In genomic region chr13:43804461-43805070, GRCh38 we compare ENCODE assay signal across 8 cellular contexts. TPM values are rescaled to one million over a fixed set of nuclear protein-coding genes. Genes with fewer than 3 reads are reported as not detected.
A peak's percentile ranks its signal among the peaks of the same experiment; 100 is the strongest.
DNase-seq lines count a peak whose midpoint lies in the region; ATAC-seq, FAIRE-seq and TF ChIP-seq lines count a peak whose summit lies in the region.

No MANE protein-coding gene starts in this region.

- H2AFZ ChIP-seq in HCT116 (ENCODE audit: low read depth, low read length, poor library complexity, severe bottlenecking): peak overlapping the region; percentile 36

- H3K9me2 ChIP-seq in HCT116 (ENCODE audit: insufficient read depth): no peaks in the 10 kb centered on the region

- no peak overlapping the region for H3K9ac ChIP-seq in HCT116 (ENCODE audit: low read length)

- DNase-seq in CD4-positive, alpha-beta T cell: no peak
- DNase-seq in HCT116 (ENCODE audit: low read depth, low spot score) (peak; percentile 55), NCI-H69 (lab: John Stamatoyannopoulos, UW) (peak; percentile 83), breast epithelium (ENCODE audit: low spot score in 2 of 2) (no peak), testis (no peak), GM12891 (ENCODE audit: insufficient read length, low spot score) (no peak)

- H3K4me3 ChIP-seq in HCT116 (replicated peaks in 1 of 2; ENCODE audit: low read depth in 1 of 2, low read length in 2 of 2) (peak overlapping the region; percentile 23 to 36), breast epithelium (no peak overlapping the region), testis (no peak overlapping the region)

- TF ChIP-seq RAD21 in HCT116 (IDR thresholded peaks at IDR 0.05; ENCODE audit: low read depth): peak; percentile 65

- H3K27me3 ChIP-seq in CD4-positive, alpha-beta T cell (ENCODE audit: control insufficient read depth, insufficient read depth, low read length): no peaks in the 10 kb centered on the region
- H3K27me3 ChIP-seq in HCT116 (ENCODE audit: insufficient read depth, low read length): no peaks in the 10 kb centered on the region
- no peaks in the 10 kb centered on the region for H3K27me3 ChIP-seq in breast epithelium
- H3K27me3 ChIP-seq in layer of hippocampus (ENCODE audit: control insufficient read depth, insufficient read depth, low read length): no peaks in the 10 kb centered on the region
- no peaks in the 10 kb centered on the region for H3K27me3 ChIP-seq in testis

- RAD21 ChIA-PET in HCT116 (lab: Charles Lee; ENCODE audit: low non-redundant PET in 1 of 2, low total read pairs in 2 of 2, uncharacterized antibody in 2 of 2, unreplicated experiment in 2 of 2): interaction anchor here (1.2 kb wide), 2 partner anchors 720 kb away, joined by 4 to 5 read pairs; no protein-coding TSS in a partner anchor

- H3K4me1 Mint-ChIP-seq in CD4-positive, alpha-beta T cell (ENCODE audit: low read depth): no peaks in the 10 kb centered on the region

- no peaks in the 10 kb centered on the region for H3K79me2 ChIP-seq in HCT116 (ENCODE audit: insufficient read depth, low read length)

- H4K20me1 ChIP-seq in HCT116 (ENCODE audit: insufficient read depth): no peaks in the 10 kb centered on the region

- TF ChIP-seq CTCF in CD4-positive, alpha-beta T cell (IDR thresholded peaks at IDR 0.05): peak; percentile 69
- TF ChIP-seq CTCF in HCT116 (IDR thresholded peaks at IDR 0.05 in 2 of 3, conservative IDR thresholded peaks at IDR 0.05 in 1 of 3; ENCODE audit: borderline replicate concordance in 1 of 3, insufficient read depth in 1 of 3, low read depth in 2 of 3, low read length in 2 of 3) (peak in 2 of 3 experiments; percentile 46 to 62; a peak in 3 of 6 replicates), breast epithelium (IDR thresholded peaks at IDR 0.05) (peak in 2 of 3 donors; percentile 58 to 62), testis (IDR thresholded peaks at IDR 0.05) (peak in 2 of 3 experiments; percentile 45 to 59)

- 27 to 34% methylated on average over 5 of the region's 5 CpGs for WGBS in testis, 2 donors

- no peaks in the 10 kb centered on the region for H3K36me3 Mint-ChIP-seq in CD4-positive, alpha-beta T cell (ENCODE audit: low read depth)

- H3K4me3 Mint-ChIP-seq in CD4-positive, alpha-beta T cell: no peak overlapping the region

- ATAC-seq in CD4-positive, alpha-beta T cell (ENCODE audit: poor library complexity): no peak
- ATAC-seq in HCT116: peak; percentile 67
- no peak for ATAC-seq in HG03571 (IDR thresholded peaks at IDR 0.05; ENCODE audit: unreplicated experiment)

- H3K9me3 ChIP-seq in CD4-positive, alpha-beta T cell (ENCODE audit: control insufficient read depth, low read length): no peaks in the 10 kb centered on the region
- no peaks in the 10 kb centered on the region for H3K9me3 ChIP-seq in HCT116 (ENCODE audit: control insufficient read depth in 1 of 2, insufficient read depth in 1 of 2, low read depth in 1 of 2, low read length in 2 of 2)
- no peaks in the 10 kb centered on the region for H3K9me3 ChIP-seq in breast epithelium
- H3K9me3 ChIP-seq in testis: no peaks in the 10 kb centered on the region

- H3K4me2 ChIP-seq in HCT116 (ENCODE audit: low read length): peak overlapping the region; percentile 76

- TF ChIP-seq POLR2A in HCT116 (IDR thresholded peaks at IDR 0.05; ENCODE audit: borderline replicate concordance, extremely low read depth, insufficient read depth, insufficient read length) (no peak), breast epithelium (IDR thresholded peaks at IDR 0.05) (no peak), testis (IDR thresholded peaks at IDR 0.05) (no peak), GM12891 (IDR thresholded peaks at IDR 0.05; ENCODE audit: low read depth, low read length) (no peak)

- H3K36me3 ChIP-seq in HCT116 (ENCODE audit: control insufficient read depth in 1 of 2, insufficient read depth in 2 of 2, low read length in 2 of 2) (no peaks in the 10 kb centered on the region), breast epithelium (no peaks in the 10 kb centered on the region), testis (ENCODE audit: low read depth, missing control alignments) (no peaks in the 10 kb centered on the region)

- no peaks in the 10 kb centered on the region for H3K9me3 Mint-ChIP-seq in CD4-positive, alpha-beta T cell

- no TSS peak for BruUV-seq in HCT116 (replicated peaks; lab: Mats Ljungman, UMichigan)

- CTCF ChIA-PET in CD4-positive, alpha-beta T cell (lab: Charles Lee): interaction anchor here (0.6 to 1.2 kb wide), 3 partner anchors 16 to 113 kb away, joined by 3 read pairs; no protein-coding TSS in a partner anchor
- CTCF ChIA-PET in HCT116 (lab: Charles Lee): interaction anchor here (0.6 to 2.1 kb wide), 25 partner anchors 10 to 1470 kb away, joined by 3 to 24 read pairs (median 4); no protein-coding TSS in a partner anchor

- H3K27ac Mint-ChIP-seq in CD4-positive, alpha-beta T cell: no peak overlapping the region

- FAIRE-seq in GM12891 (lab: Jason Lieb, UNC): no peak

- H3K27ac ChIP-seq in CD4-positive, alpha-beta T cell (ENCODE audit: low read depth, low read length): no peak overlapping the region
- H3K27ac ChIP-seq in HCT116 (ENCODE audit: low read depth, low read length) (peak overlapping the region; percentile 23; the same call in 1 of the 2 replicates), breast epithelium (no peak overlapping the region), layer of hippocampus (ENCODE audit: low read depth, low read length) (peak overlapping the region; percentile 89), testis (no peak overlapping the region)

- H3K27me3 Mint-ChIP-seq in CD4-positive, alpha-beta T cell: peaks cover 22% of the 10 kb centered on the region

- peaks cover 6 to 19% of the 10 kb centered on the region in 2 experiments for H3K4me1 ChIP-seq in HCT116 (ENCODE audit: control insufficient read depth in 1 of 2, insufficient read depth in 2 of 2, low read length in 2 of 2)
- H3K4me1 ChIP-seq in breast epithelium: no peaks in the 10 kb centered on the region
- no peaks in the 10 kb centered on the region for H3K4me1 ChIP-seq in testis

- intact Hi-C loops in CD4-positive, alpha-beta T cell (cut with DNase I, micrococcal nuclease): loop anchor here (1.0 to 10.0 kb wide), 4 partner anchors 719 to 1470 kb away; no protein-coding TSS in a partner anchor
- intact Hi-C loops in HCT116 (cut with micrococcal nuclease) (loop anchor here (1.0 to 10.0 kb wide), 5 partner anchors 502 to 1209 kb away; no protein-coding TSS in a partner anchor), breast epithelium (cut with DNase I; ENCODE audit: low total_unique reads) (no loop called here), testis (cut with DNase I; ENCODE audit: low total_unique reads) (loop anchor here (10.0 kb wide), 1 partner anchor 720 kb away; no protein-coding TSS in a partner anchor)

- POLR2A ChIA-PET in CD4-positive, alpha-beta T cell (lab: Charles Lee): no interaction called here
- POLR2A ChIA-PET in HCT116 (lab: Charles Lee): interaction anchor here (1.0 to 1.3 kb wide), 2 partner anchors 12 to 814 kb away, joined by 3 to 4 read pairs; no protein-coding TSS in a partner anchor

TF ChIP-seq in HCT116, 20 proteins besides CTCF, POLR2A, EP300 and RAD21 (continues in another document):
- TF ChIP-seq SIN3A (IDR thresholded peaks at IDR 0.05; ENCODE audit: low read depth): no peak
- TF ChIP-seq EZH2 (IDR thresholded peaks at IDR 0.05): no peak
- no peak for TF ChIP-seq SP1 (IDR thresholded peaks at IDR 0.05; ENCODE audit: low read depth)
- no peak for TF ChIP-seq ZFX (IDR thresholded peaks at IDR 0.05)
- no peak for TF ChIP-seq POLR2AphosphoS5 (IDR thresholded peaks at IDR 0.05; ENCODE audit: low read depth, low read length)
- TF ChIP-seq ATF3 (IDR thresholded peaks at IDR 0.05): no peak
- no peak for TF ChIP-seq ELF1 (IDR thresholded peaks at IDR 0.05; ENCODE audit: borderline replicate concordance, low read depth)
- TF ChIP-seq JUND (IDR thresholded peaks at IDR 0.05): no peak

TF ChIP-seq in GM12891, 5 proteins besides CTCF, POLR2A, EP300 and RAD21:
- TF ChIP-seq POU2F2 (IDR thresholded peaks at IDR 0.05; ENCODE audit: low read depth, low read length) (no peak), PAX5 (IDR thresholded peaks at IDR 0.05; ENCODE audit: insufficient read depth, low read length, severe bottlenecking) (no peak), POLR2AphosphoS5 (IDR thresholded peaks at IDR 0.05; ENCODE audit: low read depth, low read length) (no peak), TAF1 (IDR thresholded peaks at IDR 0.05; ENCODE audit: low read depth, low read length) (no peak), SPI1 (IDR thresholded peaks at IDR 0.05; ENCODE audit: low read depth, low read length) (no peak)
TF ChIP-seq in GM12891: peak in this region for 0.

RNA-seq across cellular contexts. Expression of gene ENOX1, which starts 17.8 kb away (rescaled TPM):
- not detected for total RNA-seq in CD4-positive, alpha-beta T cell
- total RNA-seq in HCT116 (2021; ENCODE audit: unreplicated experiment): 4.5 TPM
- polyA plus RNA-seq in HCT116 (2012): 2.0 and 2.8 TPM in 2 replicates
- 1 to 10 TPM; 1.9 to 2.3 (median 2.0) TPM for total RNA-seq in breast epithelium
- total RNA-seq in testis: 10 to 100 TPM; 11.0 to 11.5 TPM
- 14.2 TPM for polyA plus RNA-seq in testis (ENCODE audit: insufficient read depth, low read depth, low replicate concordance)
- 1.2 TPM for polyA plus RNA-seq in GM12891 (2012; ENCODE audit: low read depth, missing spikeins)

Comparison
In these comparisons a context has a peak if more than half of its experiments do, and no peak if none do; other contexts are left out.
1. DNase-seq: peak in HCT116 (single experiment) and NCI-H69 (single experiment); none in CD4-positive, alpha-beta T cell (0 of 10), breast epithelium (0 of 2), testis (single experiment) and GM12891 (single experiment).
2. H3K27ac ChIP-seq: peak in HCT116 (single experiment) and layer of hippocampus (single experiment); none in CD4-positive, alpha-beta T cell (single experiment), breast epithelium (0 of 2) and testis (0 of 2).
3. H3K4me3 ChIP-seq: peak in HCT116 (2 of 2); none in breast epithelium (0 of 3) and testis (0 of 2).
4. Peak in every context shown above with its lines, with median percentiles within 50 percentile points of each other: CTCF ChIP-seq.